ENCODE assay signal across 5 cellular contexts in the genomic region with DNA sequence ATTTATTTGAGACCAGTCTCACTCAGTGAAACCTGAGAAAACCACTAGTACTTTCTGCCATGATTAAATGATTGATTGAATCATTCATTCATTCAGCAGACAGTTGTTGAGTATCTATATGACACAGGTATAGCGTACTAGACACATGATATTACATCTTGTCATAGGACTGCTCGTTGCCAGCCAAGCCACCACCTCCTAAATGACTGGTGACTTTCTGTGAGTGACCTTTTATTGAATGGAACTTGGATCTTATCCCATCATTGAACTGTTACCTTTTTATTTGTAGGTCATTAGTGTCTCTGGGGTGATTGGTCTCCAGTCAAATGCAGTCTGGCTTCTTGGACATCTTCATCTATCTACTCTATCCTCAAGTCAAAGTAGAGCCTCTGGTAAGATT.
"Had no signal": no experiment of that assay in that cellular context is flagged by ENCODE, and none has a peak within 500 bp of the region (broad histone marks: within the 10 kb centered on the region; RNA-seq: fewer than 3 reads in every experiment).

No MANE protein-coding gene starts in this region.

- H3K4me3 Mint-ChIP-seq: GM23338, H9, IgD-negative memory B cell had no signal

- ATAC-seq: GM23338 had no signal

- H3K27ac Mint-ChIP-seq: GM23338, IgD-negative memory B cell had no signal

- H3K9me3 Mint-ChIP-seq: GM23338, H9, IgD-negative memory B cell had no signal

- DNase-seq: H9, HCEC 1CT, KBM-7 had no signal

- H3K27me3 Mint-ChIP-seq: IgD-negative memory B cell had no signal
